1 cellular context compared by ENCODE assay signal in the genomic region with DNA sequence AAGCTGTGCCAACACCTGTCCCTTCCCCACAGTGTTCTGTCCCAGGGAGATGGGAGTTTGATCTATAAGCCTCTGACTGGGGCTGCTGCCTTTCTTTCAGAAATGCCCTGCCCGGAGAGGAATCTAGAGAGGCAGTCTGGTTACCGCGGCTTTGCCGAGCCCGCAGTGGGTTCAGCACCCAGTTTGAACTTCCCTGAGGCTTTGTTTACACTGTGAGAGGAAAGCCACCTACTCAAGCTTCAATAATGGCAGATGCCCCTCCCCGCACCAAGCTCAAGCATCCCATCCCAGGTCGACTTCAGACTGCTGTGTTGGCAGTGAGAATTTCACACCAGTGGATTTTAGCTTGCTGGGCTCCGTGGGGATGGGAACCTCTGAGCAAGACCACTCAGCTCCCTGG.
TF ChIP-seq lines count a peak whose summit lies in the region.

No MANE protein-coding gene starts in this region.

TF ChIP-seq in WTC11, 78 proteins besides CTCF, POLR2A, EP300 and RAD21 (continued from another document):
- TF ChIP-seq, protein P1, sequence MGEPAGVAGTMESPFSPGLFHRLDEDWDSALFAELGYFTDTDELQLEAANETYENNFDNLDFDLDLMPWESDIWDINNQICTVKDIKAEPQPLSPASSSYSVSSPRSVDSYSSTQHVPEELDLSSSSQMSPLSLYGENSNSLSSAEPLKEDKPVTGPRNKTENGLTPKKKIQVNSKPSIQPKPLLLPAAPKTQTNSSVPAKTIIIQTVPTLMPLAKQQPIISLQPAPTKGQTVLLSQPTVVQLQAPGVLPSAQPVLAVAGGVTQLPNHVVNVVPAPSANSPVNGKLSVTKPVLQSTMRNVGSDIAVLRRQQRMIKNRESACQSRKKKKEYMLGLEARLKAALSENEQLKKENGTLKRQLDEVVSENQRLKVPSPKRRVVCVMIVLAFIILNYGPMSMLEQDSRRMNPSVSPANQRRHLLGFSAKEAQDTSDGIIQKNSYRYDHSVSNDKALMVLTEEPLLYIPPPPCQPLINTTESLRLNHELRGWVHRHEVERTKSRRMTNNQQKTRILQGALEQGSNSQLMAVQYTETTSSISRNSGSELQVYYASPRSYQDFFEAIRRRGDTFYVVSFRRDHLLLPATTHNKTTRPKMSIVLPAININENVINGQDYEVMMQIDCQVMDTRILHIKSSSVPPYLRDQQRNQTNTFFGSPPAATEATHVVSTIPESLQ (CRISPR knock-in tag; IDR thresholded peaks at IDR 0.05): no peak
